13 cellular contexts compared by ENCODE assay signal in genomic region chr6:5175635-5176034, GRCh38.
A peak's percentile ranks its signal among the peaks of the same experiment; 100 is the strongest.
DNase-seq lines count a peak whose midpoint lies in the region; ATAC-seq and TF ChIP-seq lines count a peak whose summit lies in the region.
"Had no signal": no experiment of that assay in that cellular context is flagged by ENCODE, and none has a peak within 500 bp of the region (broad histone marks: within the 10 kb centered on the region; RNA-seq: fewer than 3 reads in every experiment).

No MANE protein-coding gene starts in this region.

- H3K27me3 Mint-ChIP-seq in CD8-positive, alpha-beta T cell (ENCODE audit: low read depth), result no peaks in the 10 kb centered on the region
- H3K27me3 Mint-ChIP-seq in naive B cell, result no peaks in the 10 kb centered on the region

- H3K4me3 ChIP-seq in CD8-positive, alpha-beta T cell (ENCODE audit: low read depth, low read length), result peak overlapping the region; percentile 48
- H3K4me3 ChIP-seq: body of pancreas, ovary had no signal

- POLR2A ChIA-PET in CD8-positive, alpha-beta T cell (lab: Charles Lee), result no interaction called here
- POLR2A ChIA-PET in RWPE1 (lab: Yijun Ruan, JAX; ENCODE audit: low non-redundant PET), result interaction anchor here (0.6 kb wide), 1 partner anchor 7 kb away, joined by 5 read pairs; no protein-coding TSS in a partner anchor

- H3K4me3 Mint-ChIP-seq in CD8-positive, alpha-beta T cell, result peak overlapping the region; percentile 13
- H3K4me3 Mint-ChIP-seq in naive B cell, result peak overlapping the region in 5 of 8 donors; percentile 14 to 62 (median 21)

- peaks cover 61% of the 10 kb centered on the region for H3K4me1 Mint-ChIP-seq in CD8-positive, alpha-beta T cell (ENCODE audit: low read depth)
- H3K4me1 Mint-ChIP-seq in naive B cell, result peaks cover 25 to 42% (median 35%) of the 10 kb centered on the region in 3 donors

- no peak for TF ChIP-seq CTCF in CD8-positive, alpha-beta T cell (IDR thresholded peaks at IDR 0.05)
- no peak for TF ChIP-seq CTCF in RWPE1 (conservative IDR thresholded peaks at IDR 0.05; ENCODE audit: low read depth)

- H3K9me3 ChIP-seq in CD8-positive, alpha-beta T cell (ENCODE audit: low read length), result no peaks in the 10 kb centered on the region
- H3K9me3 ChIP-seq: body of pancreas, ovary had no signal

- peaks cover 45% of the 10 kb centered on the region for H3K4me1 ChIP-seq in CD8-positive, alpha-beta T cell (ENCODE audit: insufficient read depth, low read length)
- H3K4me1 ChIP-seq: body of pancreas had no signal

- peak overlapping the region; percentile 89 for H3K27ac Mint-ChIP-seq in CD8-positive, alpha-beta T cell
- H3K27ac Mint-ChIP-seq in naive B cell, result peak overlapping the region; percentile 24 to 81 (median 66)

- peak in 3 of 7 experiments; percentile 2 to 52 (median 23) for DNase-seq in CD8-positive, alpha-beta T cell
- DNase-seq in T-helper 9 cell (peak; percentile 1), naive B cell (no peak), NCI-H1105 treated with DMSO at 0.1 percent for 48 hours (lab: John Stamatoyannopoulos, UW) (no peak), GF-D8 (lab: John Stamatoyannopoulos, UW) (no peak), RWPE1 (ENCODE audit: low spot score) (no peak)
- DNase-seq: activated CD8-positive, alpha-beta memory T cell treated with anti-CD3 and anti-CD28 coated beads, Interleukin-2, amount 50 U/mL, for 4 hours; body of pancreas; effector CD4-positive, alpha-beta T cell; ovary; SHP77 treated with DMSO at 0.1 percent for 48 hours had no signal

- CTCF ChIA-PET in CD8-positive, alpha-beta T cell (lab: Charles Lee), result interaction anchor here (10.8 kb wide), 1 partner anchor 31 kb away, joined by 64 read pairs; no protein-coding TSS in a partner anchor
- CTCF ChIA-PET in RWPE1 (lab: Yijun Ruan, JAX), result no interaction called here

- intact Hi-C loops in CD8-positive, alpha-beta T cell (cut with DNase I, micrococcal nuclease), result loop anchor here in 1 of 2 experiments (2.0 to 5.0 kb wide), 2 partner anchors 17 to 33 kb away; no protein-coding TSS in a partner anchor

- no peaks in the 10 kb centered on the region for H3K9me3 Mint-ChIP-seq in CD8-positive, alpha-beta T cell
- peaks cover 0 to 3% (median 0%) of the 10 kb centered on the region in 7 donors for H3K9me3 Mint-ChIP-seq in naive B cell

- no peaks in the 10 kb centered on the region for H3K27me3 ChIP-seq in CD8-positive, alpha-beta T cell (ENCODE audit: insufficient read depth, low read length)
- H3K27me3 ChIP-seq: body of pancreas, ovary had no signal

- no peaks in the 10 kb centered on the region for H3K36me3 Mint-ChIP-seq in CD8-positive, alpha-beta T cell
- H3K36me3 Mint-ChIP-seq in naive B cell, result no peaks in the 10 kb centered on the region

- peak overlapping the region; percentile 66 for H3K27ac ChIP-seq in CD8-positive, alpha-beta T cell (ENCODE audit: low read depth, low read length)
- no peak overlapping the region for H3K27ac ChIP-seq in RWPE1
- H3K27ac ChIP-seq: body of pancreas, ovary had no signal

- ATAC-seq in CD8-positive, alpha-beta T cell, result no peak
- ATAC-seq in HG02763 (IDR thresholded peaks at IDR 0.05; ENCODE audit: unreplicated experiment), result peak; percentile 42
- no peak for ATAC-seq in naive B cell (ENCODE audit: low read depth in 2 of 2)
- no peak for ATAC-seq in GM19328 (IDR thresholded peaks at IDR 0.05; ENCODE audit: unreplicated experiment)
- ATAC-seq: body of pancreas had no signal

- no peaks in the 10 kb centered on the region for H3K36me3 ChIP-seq in CD8-positive, alpha-beta T cell (ENCODE audit: insufficient read depth, low read length)
- H3K36me3 ChIP-seq: ovary had no signal
